ENCODE assay signal across 8 cellular contexts in the genomic region with DNA sequence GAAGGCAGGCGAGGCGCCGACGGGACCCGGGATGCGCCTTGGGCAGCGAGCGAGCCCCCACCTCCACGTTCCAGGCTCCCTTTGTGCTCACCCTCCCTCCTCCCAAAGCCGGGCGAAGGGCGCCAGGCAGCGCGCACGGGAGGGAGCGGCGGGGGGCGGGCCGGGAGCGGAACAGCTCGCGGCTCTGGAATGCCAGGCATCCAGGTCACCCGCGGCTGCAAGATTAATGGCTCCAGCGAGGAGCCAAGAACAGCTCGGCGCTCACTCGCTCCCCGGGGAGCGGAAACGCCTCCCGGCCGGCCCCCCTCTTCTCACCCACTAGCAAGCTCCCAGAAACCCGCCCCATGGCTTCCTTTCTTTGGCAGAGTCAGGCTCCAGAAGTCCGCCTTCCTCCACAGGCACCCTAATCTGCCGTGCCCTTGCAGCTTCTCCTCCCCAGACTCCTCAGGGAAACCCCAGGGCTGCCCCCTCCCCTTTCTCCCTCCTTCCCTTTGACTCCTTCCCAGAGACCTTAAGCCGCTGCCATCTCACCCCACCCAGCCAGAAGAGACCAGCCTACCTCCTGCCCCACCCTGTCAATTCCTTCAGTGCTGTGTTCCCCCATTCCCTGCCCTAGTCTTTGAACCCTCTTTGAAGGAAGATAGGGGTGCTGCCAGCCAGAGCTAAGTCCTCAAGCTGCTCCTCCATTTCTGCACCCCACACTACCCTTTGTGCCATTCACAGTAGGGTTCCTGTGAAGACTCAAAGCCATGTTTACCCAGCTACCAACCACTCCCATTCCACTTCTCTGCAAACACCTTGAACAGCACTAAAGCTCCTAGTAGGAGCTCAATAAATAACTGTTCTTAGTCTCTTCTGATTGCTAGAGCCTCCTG. TPM values are rescaled to one million over a fixed set of nuclear protein-coding genes. Genes with fewer than 3 reads are reported as not detected.
DNase-seq lines count a peak whose midpoint lies in the region; ATAC-seq and TF ChIP-seq lines count a peak whose summit lies in the region.

No MANE protein-coding gene starts in this region.

- H3K9me3 Mint-ChIP-seq in MCF 10A (ENCODE audit: unreplicated experiment) = no peaks in the 10 kb centered on the region

- peak; percentile 26 for DNase-seq in activated CD8-positive, alpha-beta memory T cell treated with anti-CD3 and anti-CD28 coated beads, Interleukin-2, amount 50 U/mL, for 4 hours
- no peak for DNase-seq in activated CD8-positive, alpha-beta memory T cell treated with anti-CD3 and anti-CD28 coated beads, Interleukin-2, amount 50 U/mL, for 48 hours
- DNase-seq in NCI-H82 treated with DMSO at 0.1 percent for 48 hours (lab: John Stamatoyannopoulos, UW; ENCODE audit: unreplicated experiment) = peak; percentile 65
- DNase-seq in MCF 10A (ENCODE audit: unreplicated experiment) = peak; percentile 96
- peak in 49 of 51 donors; percentile 3 to 88 (median 66) for DNase-seq in hypothalamus (lab: John Stamatoyannopoulos, UW)
- peak; percentile 89 for DNase-seq in pulmonary artery endothelial cell (ENCODE audit: low read depth, low spot score)

- POLR2A ChIA-PET in MCF 10A (lab: Yijun Ruan, JAX) = interaction anchor here (0.6 to 7.0 kb wide), 21 partner anchors 9 to 1829 kb away, joined by 3 to 114 read pairs (median 7); a partner anchor contains a TSS

- peak overlapping the region; percentile 29 for H3K4me3 Mint-ChIP-seq in MCF 10A (ENCODE audit: unreplicated experiment)

- BruUV-seq in MCF 10A (replicated peaks; lab: Mats Ljungman, UMichigan) = no TSS peak

- peaks cover 98% of the 10 kb centered on the region for H3K36me3 Mint-ChIP-seq in MCF 10A (ENCODE audit: insufficient read depth, unreplicated experiment)

- peak overlapping the region; percentile 28 for H3K27ac Mint-ChIP-seq in MCF 10A (ENCODE audit: low read depth, unreplicated experiment)

- peaks cover 30% of the 10 kb centered on the region for H3K4me1 Mint-ChIP-seq in MCF 10A (ENCODE audit: insufficient read depth, unreplicated experiment)

- no peak for TF ChIP-seq CTCF in MCF 10A (IDR thresholded peaks at IDR 0.05; ENCODE audit: unreplicated experiment)

- H3K27me3 Mint-ChIP-seq in MCF 10A (ENCODE audit: insufficient read depth, unreplicated experiment) = no peaks in the 10 kb centered on the region

- intact Hi-C loops in MCF 10A (cut with micrococcal nuclease) = loop anchor here (1.0 to 2.0 kb wide), 3 partner anchors 9 to 55 kb away; no protein-coding TSS in a partner anchor

- CTCF ChIA-PET in MCF 10A (lab: Yijun Ruan, JAX) = interaction anchor here (0.5 to 30.1 kb wide), 22 partner anchors 8 to 1530 kb away, joined by 3 to 449 read pairs (median 4); a partner anchor contains a TSS

- ATAC-seq in GM18907 (IDR thresholded peaks at IDR 0.05; ENCODE audit: unreplicated experiment) = no peak
- ATAC-seq in HG03342 (IDR thresholded peaks at IDR 0.05; ENCODE audit: unreplicated experiment) = no peak

RNA-seq across cellular contexts. Expression of a gene that starts 9.9 kb away (rescaled TPM):
- total RNA-seq in MCF 10A (2022) (92.6 and 137 TPM in 2 replicates), pulmonary artery endothelial cell (85.1 and 104 TPM in 2 replicates)
